In genomic region chr10:30413996-30414576, GRCh38 we compare ENCODE assay signal across 8 cellular contexts. TPM values are rescaled to one million over a fixed set of nuclear protein-coding genes. Genes with fewer than 3 reads are reported as not detected.
A peak's percentile ranks its signal among the peaks of the same experiment; 100 is the strongest.
DNase-seq lines count a peak whose midpoint lies in the region; ATAC-seq, FAIRE-seq and TF ChIP-seq lines count a peak whose summit lies in the region.

No MANE protein-coding gene starts in this region.

- FAIRE-seq in GM12891 (lab: Jason Lieb, UNC), result peak; percentile 96
- FAIRE-seq in small intestine (lab: Jason Lieb, UNC), result no peak

- H3K9me3 Mint-ChIP-seq in activated T-helper 17 cell treated with anti-CD3 and anti-CD28 coated beads, Interleukin-2, amount 50 U/mL, for 72 hours, result no peaks in the 10 kb centered on the region

- no peaks in the 10 kb centered on the region for H3K36me3 Mint-ChIP-seq in activated T-helper 17 cell treated with anti-CD3 and anti-CD28 coated beads, Interleukin-2, amount 50 U/mL, for 72 hours (ENCODE audit: low read depth)

- TF ChIP-seq POLR2A in GM12891 (IDR thresholded peaks at IDR 0.05; ENCODE audit: low read depth, low read length), result no peak

- DNase-seq in AML-193 (lab: John Stamatoyannopoulos, UW) (peak; percentile 84), GM12891 (ENCODE audit: insufficient read length, low spot score) (no peak), LHCN-M2 (ENCODE audit: low read depth) (peak; percentile 63), left ventricle myocardium superior (no peak), small intestine (peak; percentile 74), NCI-H345 (lab: John Stamatoyannopoulos, UW) (no peak)

- WGBS in small intestine, 3 donors, result 27 to 34% (median 33%) methylated on average over 3 of the region's 3 CpGs

- no peaks in the 10 kb centered on the region for H3K36me3 ChIP-seq in small intestine (ENCODE audit: control insufficient read depth in 2 of 2, insufficient read depth in 2 of 2, low read length in 2 of 2)

- no peaks in the 10 kb centered on the region for H3K9me3 ChIP-seq in small intestine (ENCODE audit: control insufficient read depth, low read depth)

- no peak overlapping the region for H3K27ac Mint-ChIP-seq in activated T-helper 17 cell treated with anti-CD3 and anti-CD28 coated beads, Interleukin-2, amount 50 U/mL, for 72 hours

- no peak overlapping the region for H3K4me3 ChIP-seq in small intestine (ENCODE audit: low read depth in 1 of 2, low read length in 2 of 2)

- peaks cover 8% of the 10 kb centered on the region for H3K4me1 Mint-ChIP-seq in activated T-helper 17 cell treated with anti-CD3 and anti-CD28 coated beads, Interleukin-2, amount 50 U/mL, for 72 hours

- H3K4me1 ChIP-seq in small intestine (ENCODE audit: control insufficient read depth in 2 of 2, insufficient read depth in 1 of 2, low read depth in 1 of 2, low read length in 1 of 2), result peaks cover 0 to 2% of the 10 kb centered on the region in 2 donors

- no peaks in the 10 kb centered on the region for H3K27me3 Mint-ChIP-seq in activated T-helper 17 cell treated with anti-CD3 and anti-CD28 coated beads, Interleukin-2, amount 50 U/mL, for 72 hours

- ATAC-seq in activated T-helper 17 cell treated with anti-CD3 and anti-CD28 coated beads, Interleukin-2, amount 50 U/mL, for 72 hours (replicated peaks), result peak; percentile 19
- peak; percentile 74 for ATAC-seq in left ventricle myocardium superior
- no peak for ATAC-seq in HG03571 (IDR thresholded peaks at IDR 0.05; ENCODE audit: unreplicated experiment)

- no peaks in the 10 kb centered on the region for H3K27me3 ChIP-seq in small intestine (ENCODE audit: control insufficient read depth in 2 of 2, insufficient read depth in 2 of 2, low read length in 2 of 2)

- no peak overlapping the region for H3K27ac ChIP-seq in small intestine (ENCODE audit: low read depth in 1 of 2, low read length in 1 of 2)

- intact Hi-C loops in left ventricle myocardium superior (cut with micrococcal nuclease), result loop anchor here (5.0 kb wide), 1 partner anchor 118 kb away; no protein-coding TSS in a partner anchor

- no peak overlapping the region for H3K4me3 Mint-ChIP-seq in activated T-helper 17 cell treated with anti-CD3 and anti-CD28 coated beads, Interleukin-2, amount 50 U/mL, for 72 hours

TF ChIP-seq in GM12891, 5 proteins besides CTCF, POLR2A, EP300 and RAD21:
- TF ChIP-seq SPI1 (IDR thresholded peaks at IDR 0.05; ENCODE audit: low read depth, low read length), result no peak
- TF ChIP-seq POU2F2 (IDR thresholded peaks at IDR 0.05; ENCODE audit: low read depth, low read length), result no peak
- no peak for TF ChIP-seq PAX5 (IDR thresholded peaks at IDR 0.05; ENCODE audit: insufficient read depth, low read length, severe bottlenecking)

RNA-seq across cellular contexts. Expression of gene MAP3K8, which starts 19.9 kb away (rescaled TPM):
- polyA plus RNA-seq in GM12891 (2012; ENCODE audit: low read depth, missing spikeins), result 77.3 TPM
- 0.40 and 1.7 TPM in 2 replicates for total RNA-seq in LHCN-M2 (2014; rRNA removed)
- polyA plus RNA-seq in LHCN-M2 (2012), result 1.8 TPM
- total RNA-seq in activated T-helper 17 cell treated with anti-CD3 and anti-CD28 coated beads, Interleukin-2, amount 50 U/mL, for 72 hours, result 10 to 100 TPM; 33.7 to 58.6 TPM
- 7.4 TPM for total RNA-seq in left ventricle myocardium superior
- 10 to 100 TPM in 1 of 3 donors, 1 to 10 TPM in 2; 1.8 to 10.9 (median 6.2) TPM for polyA plus RNA-seq in small intestine

Comparison
In these comparisons a context has a peak if more than half of its experiments do, and no peak if none do; other contexts are left out.
1. DNase-seq: peak in AML-193 (2 of 2), LHCN-M2 (single experiment) and small intestine (single experiment); none in GM12891 (single experiment), left ventricle myocardium superior (single experiment) and NCI-H345 (single experiment).